In genomic region chr9:96159596-96159995, GRCh38 we compare ENCODE assay signal across 17 cellular contexts.
DNase-seq lines count a peak whose midpoint lies in the region; ATAC-seq and TF ChIP-seq lines count a peak whose summit lies in the region.
"Had no signal": no experiment of that assay in that cellular context is flagged by ENCODE, and none has a peak within 500 bp of the region (broad histone marks: within the 10 kb centered on the region; RNA-seq: fewer than 3 reads in every experiment).

No MANE protein-coding gene starts in this region.

- H3K27me3 ChIP-seq in WERI-Rb-1 (ENCODE audit: insufficient read depth, low read depth, severe bottlenecking) = no peaks in the 10 kb centered on the region
- peaks cover 3% of the 10 kb centered on the region for H3K27me3 ChIP-seq in osteoblast (ENCODE audit: insufficient read depth, low read length)

- peaks cover 13% of the 10 kb centered on the region for H3K27me3 Mint-ChIP-seq in activated T-cell treated with anti-CD3 and anti-CD28 coated beads, Interleukin-2, amount 50 U/mL, for 24 hours
- H3K27me3 Mint-ChIP-seq in activated CD4-positive, alpha-beta T cell treated with anti-CD3 and anti-CD28 coated beads, Interleukin-2, amount 10 ng/mL, durations not matched to agents 24 days and 14 days = peaks cover 17% of the 10 kb centered on the region

- no peak overlapping the region for H2AFZ ChIP-seq in osteoblast (ENCODE audit: low read length)
- H2AFZ ChIP-seq: GM23248 had no signal

- no peak overlapping the region for H3K4me3 ChIP-seq in WERI-Rb-1 (ENCODE audit: low read depth, low read length)
- no peak overlapping the region for H3K4me3 ChIP-seq in osteoblast (ENCODE audit: insufficient read depth, low read length)
- H3K4me3 ChIP-seq: GM23248 had no signal

- no peaks in the 10 kb centered on the region for H4K20me1 ChIP-seq in osteoblast (ENCODE audit: insufficient read depth, low read length)

- H3K4me2 ChIP-seq in osteoblast (ENCODE audit: insufficient read depth, low read length) = no peak overlapping the region

- no peaks in the 10 kb centered on the region for H3K36me3 Mint-ChIP-seq in activated T-cell treated with anti-CD3 and anti-CD28 coated beads, Interleukin-2, amount 50 U/mL, for 24 hours (ENCODE audit: low read depth)
- H3K36me3 Mint-ChIP-seq in activated CD4-positive, alpha-beta T cell treated with anti-CD3 and anti-CD28 coated beads, Interleukin-2, amount 10 ng/mL, durations not matched to agents 24 days and 14 days (ENCODE audit: low read depth) = no peaks in the 10 kb centered on the region
- H3K36me3 Mint-ChIP-seq: CD8-positive, alpha-beta memory T cell had no signal

- no peak overlapping the region for H3K4me3 Mint-ChIP-seq in activated T-cell treated with anti-CD3 and anti-CD28 coated beads, Interleukin-2, amount 50 U/mL, for 24 hours
- H3K4me3 Mint-ChIP-seq in activated CD4-positive, alpha-beta T cell treated with anti-CD3 and anti-CD28 coated beads, Interleukin-2, amount 10 ng/mL, durations not matched to agents 24 days and 14 days = no peak overlapping the region
- H3K4me3 Mint-ChIP-seq: HFFc6 had no signal

- H3K27ac Mint-ChIP-seq in activated T-cell treated with anti-CD3 and anti-CD28 coated beads, Interleukin-2, amount 50 U/mL, for 24 hours = no peak overlapping the region
- H3K27ac Mint-ChIP-seq in activated CD4-positive, alpha-beta T cell treated with anti-CD3 and anti-CD28 coated beads, Interleukin-2, amount 10 ng/mL, durations not matched to agents 24 days and 14 days = no peak overlapping the region
- H3K27ac Mint-ChIP-seq: CD8-positive, alpha-beta memory T cell; HFFc6 had no signal

- no peak for ATAC-seq in HG02610 (IDR thresholded peaks at IDR 0.05; ENCODE audit: unreplicated experiment)
- ATAC-seq: HepG2 had no signal

- no peaks in the 10 kb centered on the region for H3K9me3 ChIP-seq in WERI-Rb-1 (ENCODE audit: severe bottlenecking)
- no peaks in the 10 kb centered on the region for H3K9me3 ChIP-seq in osteoblast (ENCODE audit: low read depth, low read length)

- intact Hi-C loops in activated CD4-positive, alpha-beta T cell treated with anti-CD3 and anti-CD28 coated beads, Interleukin-2, amount 10 ng/mL, durations not matched to agents 24 days and 14 days (cut with micrococcal nuclease) = loop anchor here (10.0 kb wide), 1 partner anchor 435 kb away; no protein-coding TSS in a partner anchor

- TF ChIP-seq CTCF in WERI-Rb-1 (IDR thresholded peaks at IDR 0.05; ENCODE audit: low read depth, low read length) (no peak), osteoblast (IDR thresholded peaks at IDR 0.05; ENCODE audit: extremely low read depth, low read depth, low read length) (no peak)

- no peaks in the 10 kb centered on the region for H3K4me1 ChIP-seq in osteoblast (ENCODE audit: insufficient read depth, low read length)

- peaks cover 17% of the 10 kb centered on the region for H3K4me1 Mint-ChIP-seq in activated T-cell treated with anti-CD3 and anti-CD28 coated beads, Interleukin-2, amount 50 U/mL, for 24 hours (ENCODE audit: low read depth)
- H3K4me1 Mint-ChIP-seq in activated CD4-positive, alpha-beta T cell treated with anti-CD3 and anti-CD28 coated beads, Interleukin-2, amount 10 ng/mL, durations not matched to agents 24 days and 14 days = peaks cover 16% of the 10 kb centered on the region

- no peaks in the 10 kb centered on the region for H3K79me2 ChIP-seq in osteoblast (ENCODE audit: insufficient read depth, low read length)

- DNase-seq in activated T-cell treated with anti-CD3 and anti-CD28 coated beads, Interleukin-2, amount 50 U/mL, for 24 hours = peak; percentile 5
- DNase-seq in activated T-cell treated with anti-CD3 and anti-CD28 coated beads for 4 hours = no peak
- peak; percentile 4 for DNase-seq in WERI-Rb-1
- peak; percentile 51 for DNase-seq in osteoblast (ENCODE audit: insufficient read length, low spot score, missing footprints)
- no peak for DNase-seq in COR-L47 (lab: John Stamatoyannopoulos, UW)
- no peak for DNase-seq in activated CD4-positive, alpha-beta T cell treated with anti-CD3 and anti-CD28 coated beads, Interleukin-2, amount 10 ng/mL, durations not matched to agents 24 days and 14 days
- DNase-seq: 8988T; ACHN; CD8-positive, alpha-beta memory T cell; DMS53; GF-D8; GM23248; HCEC 1CT; HFFc6 had no signal

- H3K36me3 ChIP-seq in WERI-Rb-1 (no peaks in the 10 kb centered on the region), osteoblast (ENCODE audit: insufficient read depth, low read length) (no peaks in the 10 kb centered on the region)

- no peak overlapping the region for H3K27ac ChIP-seq in WERI-Rb-1
- no peak overlapping the region for H3K27ac ChIP-seq in osteoblast (ENCODE audit: low read depth, low read length)
- H3K27ac ChIP-seq: C4-2B, GM23248 had no signal

- no peaks in the 10 kb centered on the region for H3K9me3 Mint-ChIP-seq in activated T-cell treated with anti-CD3 and anti-CD28 coated beads, Interleukin-2, amount 50 U/mL, for 24 hours
- no peaks in the 10 kb centered on the region for H3K9me3 Mint-ChIP-seq in activated CD4-positive, alpha-beta T cell treated with anti-CD3 and anti-CD28 coated beads, Interleukin-2, amount 10 ng/mL, durations not matched to agents 24 days and 14 days
- H3K9me3 Mint-ChIP-seq: CD8-positive, alpha-beta memory T cell had no signal

Comparison
In these comparisons a context has a peak if more than half of its experiments do, and no peak if none do; other contexts are left out.
1. DNase-seq: peak in activated T-cell treated with anti-CD3 and anti-CD28 coated beads, Interleukin-2, amount 50 U/mL, for 24 hours (single experiment), WERI-Rb-1 (single experiment) and osteoblast (single experiment); none in activated T-cell treated with anti-CD3 and anti-CD28 coated beads for 4 hours (single experiment), COR-L47 (single experiment) and activated CD4-positive, alpha-beta T cell treated with anti-CD3 and anti-CD28 coated beads, Interleukin-2, amount 10 ng/mL, durations not matched to agents 24 days and 14 days (single experiment).